ENCODE assay signal across 29 cellular contexts in the genomic region with DNA sequence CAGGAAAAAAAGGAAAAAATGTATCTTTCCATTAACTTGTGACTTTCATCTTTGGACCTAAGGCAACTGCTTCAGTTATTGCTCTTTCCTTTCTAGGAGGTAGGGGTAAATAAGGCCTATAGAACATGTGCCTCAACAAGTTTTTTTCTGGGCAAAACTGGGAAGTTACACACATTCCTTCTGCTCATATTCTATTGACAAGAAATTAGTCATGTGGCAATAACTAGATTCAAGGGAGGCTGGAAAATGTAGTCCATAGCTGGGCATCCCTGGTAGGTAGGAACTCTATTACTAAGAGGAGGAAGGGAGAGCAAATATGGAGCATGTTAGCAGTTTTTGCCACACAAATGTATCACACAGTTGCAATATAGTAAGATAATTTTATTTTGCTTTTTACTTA.
"Had no signal": no experiment of that assay in that cellular context is flagged by ENCODE, and none has a peak within 500 bp of the region (broad histone marks: within the 10 kb centered on the region; RNA-seq: fewer than 3 reads in every experiment).

No MANE protein-coding gene starts in this region.

- H3K4me3 ChIP-seq: gastroesophageal sphincter, suprapubic skin, tibial artery, upper lobe of right lung had no signal

- H3K9me3 ChIP-seq: suprapubic skin had no signal

- H3K4me1 ChIP-seq: upper lobe of right lung had no signal

- H3K27ac ChIP-seq: gastroesophageal sphincter, upper lobe of right lung had no signal

- H3K27ac Mint-ChIP-seq: activated naive CD4-positive, alpha-beta T cell treated with anti-CD3 and anti-CD28 coated beads, Interleukin-2, amount 50 U/mL, for 24 hours; activated naive CD8-positive, alpha-beta T cell treated with anti-CD3 and anti-CD28 coated beads, Interleukin-2, amount 50 U/mL, for 24 hours; activated T-cell treated with anti-CD3 and anti-CD28 coated beads, Interleukin-2, amount 50 U/mL, for 24 hours; activated T-helper 17 cell treated with anti-CD3 and anti-CD28 coated beads, Interleukin-2, amount 50 U/mL, for 72 hours; memory B cell; stimulated activated naive B cell treated with anti-CD40 and anti-IgM and Interleukin-4, amounts not matched to agents 10 μg/mL and 1 μg/mL and 100 μg/mL, for 72 hours had no signal

- H3K4me3 Mint-ChIP-seq: activated naive CD4-positive, alpha-beta T cell treated with anti-CD3 and anti-CD28 coated beads, Interleukin-2, amount 50 U/mL, for 24 hours; activated naive CD8-positive, alpha-beta T cell treated with anti-CD3 and anti-CD28 coated beads, Interleukin-2, amount 50 U/mL, for 24 hours; activated T-cell treated with anti-CD3 and anti-CD28 coated beads, Interleukin-2, amount 50 U/mL, for 24 hours; activated T-helper 17 cell treated with anti-CD3 and anti-CD28 coated beads, Interleukin-2, amount 50 U/mL, for 72 hours; memory B cell; naive thymus-derived CD8-positive, alpha-beta T cell; stimulated activated naive B cell treated with anti-CD40 and anti-IgM and Interleukin-4, amounts not matched to agents 10 μg/mL and 1 μg/mL and 100 μg/mL, for 72 hours had no signal

- DNase-seq: activated CD4-positive, alpha-beta T cell treated with anti-CD3 and anti-CD28 coated beads for 48 hours; activated CD4-positive, alpha-beta T cell treated with anti-CD3 and anti-CD28 coated beads, Interleukin-2, amount 50 U/mL, for 48 hours; activated CD8-positive, alpha-beta memory T cell treated with anti-CD3 and anti-CD28 coated beads, Interleukin-2, amount 50 U/mL, for 48 hours; activated naive CD8-positive, alpha-beta T cell treated with anti-CD3 and anti-CD28 coated beads, Interleukin-2, amount 50 U/mL, for 24 hours; activated T-cell treated with anti-CD3 and anti-CD28 coated beads, Interleukin-2, amount 50 U/mL, for 24 hours; amygdala; effector CD8-positive, alpha-beta T cell; erythroblast; head of caudate nucleus; hippocampal formation; kidney; midbrain; naive thymus-derived CD8-positive, alpha-beta T cell; occipital lobe; right cardiac atrium; stimulated activated CD4-positive, alpha-beta T cell treated with anti-CD3 and anti-CD28 coated beads, Interleukin-15, amount 100 ng/mL, for 24 hours; stimulated activated CD4-positive, alpha-beta T cell treated with anti-CD3 and anti-CD28 coated beads, Interleukin-2, amount 100 ng/mL, for 24 hours; stimulated activated naive B cell treated with anti-CD40 and anti-IgM and Interleukin-4, amounts not matched to agents 10 μg/mL and 1 μg/mL and 100 μg/mL, for 72 hours; T-helper 9 cell; tibial artery; upper lobe of right lung had no signal

- H3K4me1 Mint-ChIP-seq: activated T-helper 17 cell treated with anti-CD3 and anti-CD28 coated beads, Interleukin-2, amount 50 U/mL, for 72 hours; memory B cell; stimulated activated naive B cell treated with anti-CD40 and anti-IgM and Interleukin-4, amounts not matched to agents 10 μg/mL and 1 μg/mL and 100 μg/mL, for 72 hours had no signal

- H3K36me3 ChIP-seq: gastroesophageal sphincter, suprapubic skin, tibial artery, upper lobe of right lung had no signal

- H3K27me3 Mint-ChIP-seq: activated naive CD4-positive, alpha-beta T cell treated with anti-CD3 and anti-CD28 coated beads, Interleukin-2, amount 50 U/mL, for 24 hours; activated naive CD8-positive, alpha-beta T cell treated with anti-CD3 and anti-CD28 coated beads, Interleukin-2, amount 50 U/mL, for 24 hours; activated T-cell treated with anti-CD3 and anti-CD28 coated beads, Interleukin-2, amount 50 U/mL, for 24 hours; activated T-helper 17 cell treated with anti-CD3 and anti-CD28 coated beads, Interleukin-2, amount 50 U/mL, for 72 hours; memory B cell; naive thymus-derived CD8-positive, alpha-beta T cell; stimulated activated naive B cell treated with anti-CD40 and anti-IgM and Interleukin-4, amounts not matched to agents 10 μg/mL and 1 μg/mL and 100 μg/mL, for 72 hours had no signal

- H3K27me3 ChIP-seq: gastroesophageal sphincter, suprapubic skin, tibial artery, upper lobe of right lung had no signal

- ATAC-seq: activated naive CD8-positive, alpha-beta T cell treated with anti-CD3 and anti-CD28 coated beads, Interleukin-2, amount 50 U/mL, for 24 hours; activated T-helper 17 cell treated with anti-CD3 and anti-CD28 coated beads, Interleukin-2, amount 50 U/mL, for 72 hours; gastroesophageal sphincter; naive thymus-derived CD8-positive, alpha-beta T cell; stimulated activated naive B cell treated with anti-CD40 and anti-IgM and Interleukin-4, amounts not matched to agents 10 μg/mL and 1 μg/mL and 100 μg/mL, for 72 hours; upper lobe of right lung had no signal

- FAIRE-seq: colon, endometrium, kidney, TTC549 had no signal
